5 cellular contexts compared by ENCODE assay signal in the genomic region with DNA sequence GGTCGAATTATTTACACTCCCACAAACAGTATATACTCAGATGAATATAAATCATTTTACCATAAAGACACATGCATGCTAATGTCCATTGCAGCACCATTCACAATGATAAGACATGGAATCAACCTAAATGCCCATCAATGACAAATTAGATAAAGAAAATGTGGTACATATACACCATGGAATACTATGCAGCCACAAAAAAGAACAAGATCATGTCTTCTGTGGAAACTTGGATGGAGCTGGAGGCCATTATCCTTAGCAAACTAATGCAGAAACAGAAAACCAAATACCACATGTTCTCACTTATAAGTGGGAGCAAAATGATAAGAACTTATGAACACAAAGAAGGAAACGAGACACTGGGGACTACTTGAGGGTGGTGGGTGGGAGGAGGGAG.
DNase-seq lines count a peak whose midpoint lies in the region; ATAC-seq and TF ChIP-seq lines count a peak whose summit lies in the region.
"Not testable (repeated sequence)": the region's sequence is repeated elsewhere in the genome, so short reads cannot be mapped to it uniquely, and the experiment has no call there.

No MANE protein-coding gene starts in this region.

- H3K4me3 Mint-ChIP-seq in glutamatergic neuron (ENCODE audit: unreplicated experiment); stimulated activated memory B cell treated with anti-CD40 and anti-IgM and Interleukin-4, amounts not matched to agents 10 μg/mL and 1 μg/mL and 100 μg/mL, for 72 hours: not testable (repeated sequence)

- H3K4me3 ChIP-seq in DND-41 (ENCODE audit: low read depth in 1 of 2, low read length in 2 of 2); OCI-LY7 (ENCODE audit: low read depth, low read length, poor library complexity, severe bottlenecking): not testable (repeated sequence)

- POLR2A ChIA-PET in OCI-LY7 (lab: Charles Lee), result interaction anchor here (0.8 to 1.5 kb wide), 3 partner anchors 10 to 13 kb away, joined by 3 to 4 read pairs (median 4); no protein-coding TSS in a partner anchor

- H3K27me3 ChIP-seq in DND-41 (ENCODE audit: insufficient read depth, low read length, poor library complexity), result not testable (repeated sequence)

- not testable (repeated sequence) for H2AFZ ChIP-seq in DND-41 (ENCODE audit: low read depth, low read length); OCI-LY7 (ENCODE audit: low read length)

- not testable (repeated sequence) for H3K36me3 ChIP-seq in DND-41 (ENCODE audit: insufficient read depth, low read length); KOPT-K1 (ENCODE audit: insufficient read depth, low read length)
- peaks cover 23% of the 10 kb centered on the region for H3K36me3 ChIP-seq in OCI-LY7 (ENCODE audit: insufficient read depth, low read length)

- not testable (repeated sequence) for H4K20me1 ChIP-seq in DND-41 (ENCODE audit: insufficient read depth, low read length); OCI-LY7 (ENCODE audit: insufficient read depth, low read length)

- H3K27me3 Mint-ChIP-seq in glutamatergic neuron (ENCODE audit: unreplicated experiment); stimulated activated memory B cell treated with anti-CD40 and anti-IgM and Interleukin-4, amounts not matched to agents 10 μg/mL and 1 μg/mL and 100 μg/mL, for 72 hours: not testable (repeated sequence)

- peak overlapping the region; percentile 89 for H3K27ac Mint-ChIP-seq in glutamatergic neuron (ENCODE audit: unreplicated experiment)
- H3K27ac Mint-ChIP-seq in stimulated activated memory B cell treated with anti-CD40 and anti-IgM and Interleukin-4, amounts not matched to agents 10 μg/mL and 1 μg/mL and 100 μg/mL, for 72 hours, result peak overlapping the region; percentile 40

- ATAC-seq in DND-41 (ENCODE audit: insufficient read depth, low read depth); stimulated activated memory B cell treated with anti-CD40 and anti-IgM and Interleukin-4, amounts not matched to agents 10 μg/mL and 1 μg/mL and 100 μg/mL, for 72 hours: not testable (repeated sequence)

- not testable (repeated sequence) for H3K79me2 ChIP-seq in DND-41 (ENCODE audit: insufficient read depth, low read length); OCI-LY7 (ENCODE audit: insufficient read depth, low read depth, low read length)

- H3K9me2 ChIP-seq in OCI-LY7 (ENCODE audit: insufficient read depth, low read length), result not testable (repeated sequence)

- not testable (repeated sequence) for DNase-seq in DND-41; OCI-LY7 (ENCODE audit: low spot score); glutamatergic neuron

- H3K4me1 ChIP-seq in DND-41 (ENCODE audit: insufficient read depth, low read length) (peaks cover 39% of the 10 kb centered on the region), OCI-LY7 (ENCODE audit: insufficient read depth, low read length, poor library complexity, severe bottlenecking) (peaks cover 89% of the 10 kb centered on the region)

- H3K27ac ChIP-seq in DND-41 (ENCODE audit: low read length) (peak overlapping the region; percentile 91; the same call in 1 of the 2 replicates), KOPT-K1 (ENCODE audit: low read depth, low read length, poor library complexity, severe bottlenecking) (peak overlapping the region; percentile 93), OCI-LY7 (ENCODE audit: low read depth, low read length, poor library complexity, severe bottlenecking) (peak overlapping the region; percentile 100)

- H3K4me2 ChIP-seq in DND-41 (ENCODE audit: insufficient read depth, low read length); OCI-LY7 (ENCODE audit: low read length): not testable (repeated sequence)

- TF ChIP-seq CTCF in DND-41 (IDR thresholded peaks at IDR 0.05; ENCODE audit: borderline replicate concordance, extremely low read depth, low read length, poor library complexity, severe bottlenecking); OCI-LY7 (conservative IDR thresholded peaks at IDR 0.05; ENCODE audit: low read length); glutamatergic neuron (IDR thresholded peaks at IDR 0.05; ENCODE audit: partially characterized antibody, unreplicated experiment): not testable (repeated sequence)

- H3K36me3 Mint-ChIP-seq in glutamatergic neuron (ENCODE audit: unreplicated experiment), result not testable (repeated sequence)
- peaks cover 19% of the 10 kb centered on the region for H3K36me3 Mint-ChIP-seq in stimulated activated memory B cell treated with anti-CD40 and anti-IgM and Interleukin-4, amounts not matched to agents 10 μg/mL and 1 μg/mL and 100 μg/mL, for 72 hours

- not testable (repeated sequence) for H3K9me3 Mint-ChIP-seq in glutamatergic neuron (ENCODE audit: unreplicated experiment); stimulated activated memory B cell treated with anti-CD40 and anti-IgM and Interleukin-4, amounts not matched to agents 10 μg/mL and 1 μg/mL and 100 μg/mL, for 72 hours

- BruUV-seq in OCI-LY7 (replicated peaks; lab: Mats Ljungman, UMichigan), result not testable (repeated sequence)

- not testable (repeated sequence) for H3K9ac ChIP-seq in DND-41 (ENCODE audit: low read depth, low read length)

- H3K4me1 Mint-ChIP-seq in glutamatergic neuron (ENCODE audit: low read depth, unreplicated experiment), result peaks cover 18% of the 10 kb centered on the region
- peaks cover 22% of the 10 kb centered on the region for H3K4me1 Mint-ChIP-seq in stimulated activated memory B cell treated with anti-CD40 and anti-IgM and Interleukin-4, amounts not matched to agents 10 μg/mL and 1 μg/mL and 100 μg/mL, for 72 hours

- CTCF ChIA-PET in OCI-LY7 (lab: Charles Lee; ENCODE audit: unreplicated experiment), result interaction anchor here (1.0 kb wide), 1 partner anchor 19 kb away, joined by 3 read pairs; no protein-coding TSS in a partner anchor

- intact Hi-C loops in OCI-LY7 (cut with micrococcal nuclease; ENCODE audit: unreplicated experiment), result not testable (repeated sequence)

- not testable (repeated sequence) for H3K9me3 ChIP-seq in DND-41 (ENCODE audit: insufficient read depth, low read length, severe bottlenecking)
- H3K9me3 ChIP-seq in KOPT-K1 (ENCODE audit: insufficient read depth, low read length, poor library complexity, severe bottlenecking) (peaks cover 19% of the 10 kb centered on the region), OCI-LY7 (ENCODE audit: low read length) (peaks cover 23% of the 10 kb centered on the region)
